ENCODE assay signal across 14 cellular contexts in the genomic region with DNA sequence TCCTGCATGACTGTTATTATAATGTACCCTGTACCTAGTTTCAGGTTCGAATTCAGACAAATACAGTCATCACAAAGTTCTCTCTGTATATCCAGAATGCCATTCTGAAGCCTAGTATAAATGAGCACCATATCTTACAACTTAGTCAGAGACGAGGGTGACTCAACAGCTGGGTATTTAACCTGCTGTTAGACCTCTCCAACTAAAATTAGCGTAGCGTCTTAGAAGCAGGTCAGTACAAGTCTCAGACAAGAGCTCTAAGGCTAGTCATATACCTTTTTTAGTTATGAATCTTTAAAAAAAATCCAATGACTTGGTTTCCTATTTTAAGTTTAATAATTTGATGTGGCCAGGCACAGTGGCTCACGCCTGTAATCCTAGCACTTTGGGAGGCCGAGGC.
A peak's percentile ranks its signal among the peaks of the same experiment; 100 is the strongest.
DNase-seq lines count a peak whose midpoint lies in the region; ATAC-seq and TF ChIP-seq lines count a peak whose summit lies in the region.
"Had no signal": no experiment of that assay in that cellular context is flagged by ENCODE, and none has a peak within 500 bp of the region (broad histone marks: within the 10 kb centered on the region; RNA-seq: fewer than 3 reads in every experiment).

No MANE protein-coding gene starts in this region.

- intact Hi-C loops in dorsolateral prefrontal cortex (cut with DNase I) (no loop called here), body of pancreas (cut with DNase I) (no loop called here)

- H3K4me2 ChIP-seq in mesendoderm (ENCODE audit: low read length), result no peak overlapping the region

- CTCF ChIA-PET in activated CD8-positive, alpha-beta T cell treated with anti-CD3 and anti-CD28 coated beads, Interleukin-2, amount 10 ng/mL, durations not matched to agents 7 days and 5 days (lab: Charles Lee), result interaction anchor here (1.2 kb wide), 1 partner anchor 36 kb away, joined by 4 read pairs; no protein-coding TSS in a partner anchor

- H3K27me3 ChIP-seq in dorsolateral prefrontal cortex (no peaks in the 10 kb centered on the region), mesendoderm (ENCODE audit: insufficient read depth, low read length, poor library complexity) (no peaks in the 10 kb centered on the region), body of pancreas (no peaks in the 10 kb centered on the region)
- H3K27me3 ChIP-seq: pancreas had no signal

- H3K36me3 Mint-ChIP-seq in activated CD8-positive, alpha-beta T cell treated with anti-CD3 and anti-CD28 coated beads, Interleukin-2, amount 10 ng/mL, durations not matched to agents 7 days and 5 days (ENCODE audit: low read depth), result no peaks in the 10 kb centered on the region
- H3K36me3 Mint-ChIP-seq: CD8-positive, alpha-beta memory T cell had no signal

- no peak overlapping the region for H3K27ac Mint-ChIP-seq in activated CD8-positive, alpha-beta T cell treated with anti-CD3 and anti-CD28 coated beads, Interleukin-2, amount 10 ng/mL, durations not matched to agents 7 days and 5 days
- H3K27ac Mint-ChIP-seq: CD8-positive, alpha-beta memory T cell had no signal

- no peaks in the 10 kb centered on the region for H3K9me3 ChIP-seq in body of pancreas
- H3K9me3 ChIP-seq: pancreas had no signal

- no peaks in the 10 kb centered on the region for H3K79me2 ChIP-seq in mesendoderm (ENCODE audit: control insufficient read depth, insufficient read depth, low read length)

- H2BK120ac ChIP-seq in mesendoderm (ENCODE audit: low read depth, low read length), result peak overlapping the region; percentile 12

- ATAC-seq in body of pancreas (no peak), GM21423 (IDR thresholded peaks at IDR 0.05; ENCODE audit: unreplicated experiment) (no peak)
- no peak for ATAC-seq in activated CD8-positive, alpha-beta T cell treated with anti-CD3 and anti-CD28 coated beads, Interleukin-2, amount 10 ng/mL, durations not matched to agents 7 days and 5 days
- ATAC-seq: pancreas had no signal

- TF ChIP-seq POLR2A in body of pancreas (IDR thresholded peaks at IDR 0.05), result no peak

- WGBS in mesendoderm (ENCODE audit: extremely low coverage, insufficient coverage, low lambda C conversion rate), result no CpG with 5 or more reads among the region's 6 CpGs
- 90% methylated on average over 6 of the region's 6 CpGs for WGBS in body of pancreas, 2 donors

- H3K4me1 ChIP-seq in mesendoderm (ENCODE audit: control insufficient read depth, low read depth, low read length), result no peaks in the 10 kb centered on the region
- peaks cover 41% of the 10 kb centered on the region for H3K4me1 ChIP-seq in body of pancreas

- H3K4me3 Mint-ChIP-seq in activated CD8-positive, alpha-beta T cell treated with anti-CD3 and anti-CD28 coated beads, Interleukin-2, amount 10 ng/mL, durations not matched to agents 7 days and 5 days, result no peak overlapping the region
- H3K4me3 Mint-ChIP-seq: CD8-positive, alpha-beta memory T cell had no signal

- no peak overlapping the region for H2BK15ac ChIP-seq in mesendoderm (replicated peaks; ENCODE audit: low read depth)

- peaks cover 13% of the 10 kb centered on the region for H3K27me3 Mint-ChIP-seq in activated CD8-positive, alpha-beta T cell treated with anti-CD3 and anti-CD28 coated beads, Interleukin-2, amount 10 ng/mL, durations not matched to agents 7 days and 5 days (ENCODE audit: low read depth)

- H3K4me1 Mint-ChIP-seq in activated CD8-positive, alpha-beta T cell treated with anti-CD3 and anti-CD28 coated beads, Interleukin-2, amount 10 ng/mL, durations not matched to agents 7 days and 5 days (ENCODE audit: low read depth), result no peaks in the 10 kb centered on the region
- H3K4me1 Mint-ChIP-seq: CD8-positive, alpha-beta memory T cell had no signal

- H3K18ac ChIP-seq in mesendoderm (ENCODE audit: low read length), result no peak overlapping the region

- DNase-seq in AG10803 (ENCODE audit: low read depth), result peak; percentile 67
- peak; percentile 96 for DNase-seq in M059J (ENCODE audit: low read depth)
- DNase-seq in dorsolateral prefrontal cortex, result no peak
- DNase-seq in mesendoderm, result peak; percentile 86
- no peak for DNase-seq in body of pancreas
- no peak for DNase-seq in cerebellum (ENCODE audit: low spot score)
- no peak for DNase-seq in activated CD8-positive, alpha-beta T cell treated with anti-CD3 and anti-CD28 coated beads, Interleukin-2, amount 10 ng/mL, durations not matched to agents 7 days and 5 days
- DNase-seq: activated CD4-positive, alpha-beta T cell treated with anti-CD3 and anti-CD28 coated beads, Interleukin-2, amount 50 U/mL, for 4 hours; anterior cingulate cortex; CD8-positive, alpha-beta memory T cell; NCI-H187 treated with DMSO at 0.1 percent for 48 hours; pancreas; SIG-M5 had no signal

- no peak overlapping the region for H4K5ac ChIP-seq in mesendoderm (ENCODE audit: low read length)

- TF ChIP-seq CTCF in AG10803 (conservative IDR thresholded peaks at IDR 0.05; ENCODE audit: low read length) (no peak), dorsolateral prefrontal cortex (IDR thresholded peaks at IDR 0.05 in 54 of 56, conservative IDR thresholded peaks at IDR 0.05 in 2 of 56; ENCODE audit: low read depth in 1 of 56, partially characterized antibody in 56 of 56) (no peak), body of pancreas (IDR thresholded peaks at IDR 0.05) (no peak)

- H3K4me3 ChIP-seq in AG10803 (ENCODE audit: low read length), result no peak overlapping the region
- H3K4me3 ChIP-seq in dorsolateral prefrontal cortex, result no peak overlapping the region
- no peak overlapping the region for H3K4me3 ChIP-seq in mesendoderm (ENCODE audit: low read length)
- no peak overlapping the region for H3K4me3 ChIP-seq in body of pancreas
- H3K4me3 ChIP-seq: pancreas had no signal

- no peak overlapping the region for H2BK5ac ChIP-seq in mesendoderm (ENCODE audit: low read length)

- H3K79me1 ChIP-seq in mesendoderm (ENCODE audit: low read length), result no peaks in the 10 kb centered on the region

- H4K8ac ChIP-seq in mesendoderm (ENCODE audit: low read depth, low read length), result no peak overlapping the region

- H3K9ac ChIP-seq in mesendoderm (ENCODE audit: low read length), result no peak overlapping the region

- peak overlapping the region in 38 of 59 donors; percentile 4 to 98 (median 84) for H3K27ac ChIP-seq in dorsolateral prefrontal cortex
- H3K27ac ChIP-seq in mesendoderm (ENCODE audit: low read depth, low read length), result no peak overlapping the region
- H3K27ac ChIP-seq in body of pancreas, result no peak overlapping the region
- H3K27ac ChIP-seq: pancreas had no signal

- H3K23ac ChIP-seq in mesendoderm (ENCODE audit: low read length), result no peak overlapping the region

- no peaks in the 10 kb centered on the region for H3K36me3 ChIP-seq in mesendoderm (ENCODE audit: control insufficient read depth, insufficient read depth, low read length)
- no peaks in the 10 kb centered on the region for H3K36me3 ChIP-seq in body of pancreas (replicated peaks in 1 of 2; ENCODE audit: insufficient read depth in 1 of 2, low read depth in 2 of 2)
- H3K36me3 ChIP-seq: pancreas had no signal

- no peak overlapping the region for H2AK5ac ChIP-seq in mesendoderm (ENCODE audit: low read length)

- POLR2A ChIA-PET in activated CD8-positive, alpha-beta T cell treated with anti-CD3 and anti-CD28 coated beads, Interleukin-2, amount 10 ng/mL, durations not matched to agents 7 days and 5 days (lab: Charles Lee), result no interaction called here

- no peak overlapping the region for H3K4ac ChIP-seq in mesendoderm (ENCODE audit: low read depth, low read length)

- no peak overlapping the region for H3K56ac ChIP-seq in mesendoderm (ENCODE audit: low read length)

- no peaks in the 10 kb centered on the region for H3K9me3 Mint-ChIP-seq in activated CD8-positive, alpha-beta T cell treated with anti-CD3 and anti-CD28 coated beads, Interleukin-2, amount 10 ng/mL, durations not matched to agents 7 days and 5 days (ENCODE audit: insufficient read depth)
- H3K9me3 Mint-ChIP-seq: CD8-positive, alpha-beta memory T cell had no signal

Comparison
In these comparisons a context has a peak if more than half of its experiments do, and no peak if none do; other contexts are left out.
1. DNase-seq: peak in AG10803 (single experiment), M059J (single experiment) and mesendoderm (single experiment); none in dorsolateral prefrontal cortex (0 of 10), body of pancreas (0 of 4), cerebellum (single experiment) and activated CD8-positive, alpha-beta T cell treated with anti-CD3 and anti-CD28 coated beads, Interleukin-2, amount 10 ng/mL, durations not matched to agents 7 days and 5 days (single experiment).
2. H3K27ac ChIP-seq: peak in dorsolateral prefrontal cortex (38 of 59); none in mesendoderm (single experiment) and body of pancreas (0 of 4).